8 cellular contexts compared by ENCODE assay signal in the genomic region with DNA sequence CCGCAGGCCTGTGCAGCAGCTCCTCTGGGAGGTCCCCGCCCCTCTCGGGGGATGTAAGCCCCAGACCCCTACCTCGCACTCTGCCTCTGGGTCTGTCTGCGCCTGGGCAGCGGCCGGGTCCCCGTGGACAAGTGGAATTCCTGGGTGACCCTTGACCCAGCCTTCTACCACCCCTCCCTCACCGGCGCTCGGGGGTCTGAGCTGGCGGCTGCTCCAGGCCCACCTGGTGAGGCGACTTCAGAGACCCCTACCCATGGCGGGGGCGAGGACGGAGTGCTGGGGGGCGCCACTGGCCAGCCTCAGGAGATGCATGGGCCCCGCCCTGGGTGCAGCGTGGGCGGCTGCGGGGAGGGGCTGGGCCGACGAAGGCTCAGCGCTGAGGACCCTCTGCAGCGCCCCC. TPM values are rescaled to one million over a fixed set of nuclear protein-coding genes. Genes with fewer than 3 reads are reported as not detected.
"Had no signal": no experiment of that assay in that cellular context is flagged by ENCODE, and none has a peak within 500 bp of the region (broad histone marks: within the 10 kb centered on the region; RNA-seq: fewer than 3 reads in every experiment).

No MANE protein-coding gene starts in this region.

RNA-seq across cellular contexts. Expression of a gene that starts 8.4 kb away (rescaled TPM):
- total RNA-seq: MCF 10A, NCI-H460, OCI-LY7, PC-9, Right ventricle myocardium inferior, RPMI7951, SJCRH30, SK-MEL-5 had no signal

RNA-seq across cellular contexts. Expression of a gene that starts 53.7 kb away (rescaled TPM):
- total RNA-seq: SJCRH30 had no signal
